In the genomic region with DNA sequence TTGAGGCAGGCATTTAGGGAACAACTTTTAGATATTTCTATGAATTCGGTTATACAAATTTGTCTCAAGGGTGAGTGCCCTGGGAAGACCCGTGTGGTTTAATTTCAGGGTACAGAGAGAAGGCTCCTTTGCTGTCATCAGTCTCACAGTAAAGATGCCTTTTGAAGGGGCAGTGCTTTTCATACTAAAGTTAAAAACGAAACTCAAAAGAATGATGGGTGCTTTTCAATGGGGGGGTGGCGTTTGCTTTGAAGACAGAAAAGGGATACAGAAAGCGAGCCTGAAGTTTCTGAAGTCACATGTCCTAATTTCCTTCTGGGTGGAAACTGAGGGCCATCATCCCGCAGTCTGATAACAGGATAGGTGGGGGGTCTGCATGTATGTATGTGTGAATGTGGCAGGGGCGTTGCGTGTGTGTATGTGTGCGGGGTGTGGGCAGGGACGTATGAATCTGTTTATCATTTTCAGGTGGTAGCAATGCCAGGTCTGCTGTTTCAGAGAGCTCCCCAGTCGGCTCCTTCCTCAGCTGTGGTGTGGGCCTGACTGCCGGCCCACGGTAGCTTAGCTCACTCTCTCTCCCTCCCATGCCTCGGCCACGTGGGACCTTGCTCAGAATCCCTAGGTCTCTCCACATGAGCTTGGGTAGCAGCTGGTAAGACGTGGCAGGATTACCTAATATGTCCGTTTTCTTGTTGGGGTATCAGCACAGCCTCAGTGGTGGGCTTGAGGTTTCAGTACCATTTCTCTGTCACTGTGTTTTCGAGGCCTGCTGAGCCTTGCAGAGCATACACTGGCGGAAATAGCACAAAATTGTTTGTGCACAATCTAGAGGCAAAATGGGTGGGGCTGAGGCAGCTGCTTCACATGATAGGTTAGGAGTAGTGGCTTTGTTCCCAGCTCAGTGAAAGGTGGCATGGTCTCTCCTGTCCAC, we compare ENCODE assay signal across 1 cellular context.
TF ChIP-seq lines count a peak whose summit lies in the region.

No MANE protein-coding gene starts in this region.

TF ChIP-seq in SK-N-SH, 30 proteins besides CTCF, POLR2A, EP300 and RAD21 (continued from another document):
- TF ChIP-seq, protein P1, sequence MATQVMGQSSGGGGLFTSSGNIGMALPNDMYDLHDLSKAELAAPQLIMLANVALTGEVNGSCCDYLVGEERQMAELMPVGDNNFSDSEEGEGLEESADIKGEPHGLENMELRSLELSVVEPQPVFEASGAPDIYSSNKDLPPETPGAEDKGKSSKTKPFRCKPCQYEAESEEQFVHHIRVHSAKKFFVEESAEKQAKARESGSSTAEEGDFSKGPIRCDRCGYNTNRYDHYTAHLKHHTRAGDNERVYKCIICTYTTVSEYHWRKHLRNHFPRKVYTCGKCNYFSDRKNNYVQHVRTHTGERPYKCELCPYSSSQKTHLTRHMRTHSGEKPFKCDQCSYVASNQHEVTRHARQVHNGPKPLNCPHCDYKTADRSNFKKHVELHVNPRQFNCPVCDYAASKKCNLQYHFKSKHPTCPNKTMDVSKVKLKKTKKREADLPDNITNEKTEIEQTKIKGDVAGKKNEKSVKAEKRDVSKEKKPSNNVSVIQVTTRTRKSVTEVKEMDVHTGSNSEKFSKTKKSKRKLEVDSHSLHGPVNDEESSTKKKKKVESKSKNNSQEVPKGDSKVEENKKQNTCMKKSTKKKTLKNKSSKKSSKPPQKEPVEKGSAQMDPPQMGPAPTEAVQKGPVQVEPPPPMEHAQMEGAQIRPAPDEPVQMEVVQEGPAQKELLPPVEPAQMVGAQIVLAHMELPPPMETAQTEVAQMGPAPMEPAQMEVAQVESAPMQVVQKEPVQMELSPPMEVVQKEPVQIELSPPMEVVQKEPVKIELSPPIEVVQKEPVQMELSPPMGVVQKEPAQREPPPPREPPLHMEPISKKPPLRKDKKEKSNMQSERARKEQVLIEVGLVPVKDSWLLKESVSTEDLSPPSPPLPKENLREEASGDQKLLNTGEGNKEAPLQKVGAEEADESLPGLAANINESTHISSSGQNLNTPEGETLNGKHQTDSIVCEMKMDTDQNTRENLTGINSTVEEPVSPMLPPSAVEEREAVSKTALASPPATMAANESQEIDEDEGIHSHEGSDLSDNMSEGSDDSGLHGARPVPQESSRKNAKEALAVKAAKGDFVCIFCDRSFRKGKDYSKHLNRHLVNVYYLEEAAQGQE (IDR thresholded peaks at IDR 0.05; ENCODE audit: low read depth, low read length), result no peak
- no peak for TF ChIP-seq YY1 (IDR thresholded peaks at IDR 0.05; ENCODE audit: low read depth)
- TF ChIP-seq TEAD4 (IDR thresholded peaks at IDR 0.05; ENCODE audit: borderline replicate concordance, insufficient read depth), result no peak
- no peak for TF ChIP-seq POLR2AphosphoS5 (IDR thresholded peaks at IDR 0.05; ENCODE audit: low read depth, low read length)
- no peak for TF ChIP-seq FOXJ3 (CRISPR knock-in tag; IDR thresholded peaks at IDR 0.05)
- no peak for TF ChIP-seq EZH2phosphoT487 (IDR thresholded peaks at IDR 0.05; ENCODE audit: borderline replicate concordance, low read depth)
